Comparison of ENCODE assay signal across 2 cellular contexts in genomic region chr21:43787180-43787533, GRCh38.
TF ChIP-seq lines count a peak whose summit lies in the region.

No MANE protein-coding gene starts in this region.

TF ChIP-seq in HepG2, 621 proteins besides CTCF, POLR2A, EP300 and RAD21:
- peak; percentile 21; the same call in 1 of the 2 replicates for TF ChIP-seq ADNP (CRISPR knock-in tag; IDR thresholded peaks at IDR 0.05)
- 0 out of 2 replicates have a peak, but pooled peaks have one; percentile 34 for TF ChIP-seq ZHX1 (CRISPR knock-in tag; IDR thresholded peaks at IDR 0.05; ENCODE audit: low read depth)
- TF ChIP-seq ZKSCAN1 (IDR thresholded peaks at IDR 0.05; ENCODE audit: low read length): peak; percentile 98
- TF ChIP-seq, protein P1, sequence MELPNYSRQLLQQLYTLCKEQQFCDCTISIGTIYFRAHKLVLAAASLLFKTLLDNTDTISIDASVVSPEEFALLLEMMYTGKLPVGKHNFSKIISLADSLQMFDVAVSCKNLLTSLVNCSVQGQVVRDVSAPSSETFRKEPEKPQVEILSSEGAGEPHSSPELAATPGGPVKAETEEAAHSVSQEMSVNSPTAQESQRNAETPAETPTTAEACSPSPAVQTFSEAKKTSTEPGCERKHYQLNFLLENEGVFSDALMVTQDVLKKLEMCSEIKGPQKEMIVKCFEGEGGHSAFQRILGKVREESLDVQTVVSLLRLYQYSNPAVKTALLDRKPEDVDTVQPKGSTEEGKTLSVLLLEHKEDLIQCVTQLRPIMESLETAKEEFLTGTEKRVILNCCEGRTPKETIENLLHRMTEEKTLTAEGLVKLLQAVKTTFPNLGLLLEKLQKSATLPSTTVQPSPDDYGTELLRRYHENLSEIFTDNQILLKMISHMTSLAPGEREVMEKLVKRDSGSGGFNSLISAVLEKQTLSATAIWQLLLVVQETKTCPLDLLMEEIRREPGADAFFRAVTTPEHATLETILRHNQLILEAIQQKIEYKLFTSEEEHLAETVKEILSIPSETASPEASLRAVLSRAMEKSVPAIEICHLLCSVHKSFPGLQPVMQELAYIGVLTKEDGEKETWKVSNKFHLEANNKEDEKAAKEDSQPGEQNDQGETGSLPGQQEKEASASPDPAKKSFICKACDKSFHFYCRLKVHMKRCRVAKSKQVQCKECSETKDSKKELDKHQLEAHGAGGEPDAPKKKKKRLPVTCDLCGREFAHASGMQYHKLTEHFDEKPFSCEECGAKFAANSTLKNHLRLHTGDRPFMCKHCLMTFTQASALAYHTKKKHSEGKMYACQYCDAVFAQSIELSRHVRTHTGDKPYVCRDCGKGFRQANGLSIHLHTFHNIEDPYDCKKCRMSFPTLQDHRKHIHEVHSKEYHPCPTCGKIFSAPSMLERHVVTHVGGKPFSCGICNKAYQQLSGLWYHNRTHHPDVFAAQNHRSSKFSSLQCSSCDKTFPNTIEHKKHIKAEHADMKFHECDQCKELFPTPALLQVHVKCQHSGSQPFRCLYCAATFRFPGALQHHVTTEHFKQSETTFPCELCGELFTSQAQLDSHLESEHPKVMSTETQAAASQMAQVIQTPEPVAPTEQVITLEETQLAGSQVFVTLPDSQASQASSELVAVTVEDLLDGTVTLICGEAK (IDR thresholded peaks at IDR 0.05): no peak
- TF ChIP-seq, protein P1 (CRISPR knock-in tag; IDR thresholded peaks at IDR 0.05): no peak
- no peak for TF ChIP-seq NR2C2 (CRISPR knock-in tag; IDR thresholded peaks at IDR 0.05; ENCODE audit: borderline replicate concordance)
- TF ChIP-seq ZMYM2 (CRISPR knock-in tag; IDR thresholded peaks at IDR 0.05): peak; percentile 92
- no peak for TF ChIP-seq ETV6 (CRISPR knock-in tag; conservative IDR thresholded peaks at IDR 0.05)
- no peak for TF ChIP-seq HCFC1 (IDR thresholded peaks at IDR 0.05; ENCODE audit: low read depth, low read length)
- peak; percentile 67; the same call in 1 of the 2 replicates for TF ChIP-seq ZMYM3 (CRISPR knock-in tag; IDR thresholded peaks at IDR 0.05)
- TF ChIP-seq SCMH1 (CRISPR knock-in tag; IDR thresholded peaks at IDR 0.05; ENCODE audit: borderline replicate concordance): no peak

TF ChIP-seq in GM12878, 131 proteins besides CTCF, POLR2A, EP300 and RAD21:
- TF ChIP-seq DPF2 (IDR thresholded peaks at IDR 0.05): peak; percentile 1; the same call in 1 of the 2 replicates
- TF ChIP-seq EED (IDR thresholded peaks at IDR 0.05; ENCODE audit: low read depth): no peak
- no peak for TF ChIP-seq NFXL1 (IDR thresholded peaks at IDR 0.05; ENCODE audit: borderline replicate concordance)
- peak; percentile 22; the same call in 1 of the 2 replicates for TF ChIP-seq CHD4 (IDR thresholded peaks at IDR 0.05)
